Comparison of ENCODE assay signal across 14 cellular contexts in the genomic region with DNA sequence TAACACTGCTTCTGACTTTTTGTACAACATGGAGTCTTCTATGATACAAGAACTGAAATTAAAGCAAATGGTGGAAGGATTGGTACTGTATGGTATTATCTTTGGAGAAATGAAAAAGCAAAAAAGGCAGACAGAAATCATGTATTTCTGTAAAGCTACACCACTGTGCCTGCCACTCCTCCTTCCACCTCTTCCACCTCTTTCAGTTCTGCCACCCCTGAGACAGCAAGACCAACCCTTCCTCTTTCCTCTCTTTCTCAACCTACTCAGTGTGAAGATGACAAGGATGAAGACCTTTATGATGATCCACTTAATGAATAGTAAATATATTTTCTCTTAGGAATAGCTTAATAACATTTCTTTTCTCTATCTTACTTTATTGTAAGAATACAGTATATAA. TPM values are rescaled to one million over a fixed set of nuclear protein-coding genes. Genes with fewer than 3 reads are reported as not detected.
DNase-seq lines count a peak whose midpoint lies in the region; ATAC-seq, FAIRE-seq and TF ChIP-seq lines count a peak whose summit lies in the region.
"Had no signal": no experiment of that assay in that cellular context is flagged by ENCODE, and none has a peak within 500 bp of the region (broad histone marks: within the 10 kb centered on the region; RNA-seq: fewer than 3 reads in every experiment).

No MANE protein-coding gene starts in this region.

- H3K4me3 Mint-ChIP-seq in HFFc6: no peak overlapping the region
- H3K4me3 Mint-ChIP-seq: activated CD8-positive, alpha-beta T cell treated with anti-CD3 and anti-CD28 coated beads for 36 hours; natural killer cell had no signal

- peaks cover 51% of the 10 kb centered on the region for H3K4me1 Mint-ChIP-seq in HFFc6 (ENCODE audit: low read depth)

- H4K20me1 ChIP-seq in endothelial cell of umbilical vein (replicated peaks; ENCODE audit: control insufficient read depth, extremely low read depth, insufficient read depth, low read length): no peaks in the 10 kb centered on the region
- H4K20me1 ChIP-seq in smooth muscle cell (ENCODE audit: low read depth): no peaks in the 10 kb centered on the region

- no peaks in the 10 kb centered on the region for H3K9me3 Mint-ChIP-seq in HFFc6
- H3K9me3 Mint-ChIP-seq: natural killer cell had no signal

- H3K27me3 Mint-ChIP-seq in HFFc6 (ENCODE audit: insufficient read depth): no peaks in the 10 kb centered on the region; the same call in 1 of the 2 replicates
- H3K27me3 Mint-ChIP-seq: activated CD8-positive, alpha-beta T cell treated with anti-CD3 and anti-CD28 coated beads for 36 hours had no signal

- FAIRE-seq in endothelial cell of umbilical vein (lab: Jason Lieb, UNC): no peak

- H3K4me2 ChIP-seq in endothelial cell of umbilical vein (ENCODE audit: insufficient read depth, low read length) (no peak overlapping the region), smooth muscle cell (no peak overlapping the region)

- H3K9me3 ChIP-seq in SJSA1 (replicated peaks) (peaks cover 4% of the 10 kb centered on the region; the same call in 1 of the 2 replicates), endothelial cell of umbilical vein (replicated peaks; ENCODE audit: control insufficient read depth, insufficient read depth, low read length) (peaks cover 3% of the 10 kb centered on the region), smooth muscle cell (replicated peaks; ENCODE audit: low read depth) (no peaks in the 10 kb centered on the region), gastrocnemius medialis (no peaks in the 10 kb centered on the region)
- H3K9me3 ChIP-seq: thyroid gland had no signal

- in situ Hi-C loops in gastrocnemius medialis (cut with MboI; ENCODE audit: low sequenced_read_pairs in 4 of 4): no loop called here

- no TSS peak for BruUV-seq in endothelial cell of umbilical vein (replicated peaks; lab: Mats Ljungman, UMichigan)

- H3K4me3 ChIP-seq in SJSA1 (no peak overlapping the region), endothelial cell of umbilical vein (replicated peaks in 1 of 3; ENCODE audit: insufficient read depth in 1 of 3, low read depth in 1 of 3, low read length in 3 of 3) (no peak overlapping the region), smooth muscle cell (no peak overlapping the region), gastrocnemius medialis (no peak overlapping the region)
- H3K4me3 ChIP-seq: thyroid gland had no signal

- H3K27me3 ChIP-seq in SJSA1 (replicated peaks) (no peaks in the 10 kb centered on the region), endothelial cell of umbilical vein (ENCODE audit: control insufficient read depth in 2 of 2, insufficient read depth in 2 of 2, low read length in 2 of 2) (no peaks in the 10 kb centered on the region), smooth muscle cell (ENCODE audit: low read depth) (no peaks in the 10 kb centered on the region), gastrocnemius medialis (no peaks in the 10 kb centered on the region)
- H3K27me3 ChIP-seq: BE2C, thyroid gland had no signal

- TF ChIP-seq POLR2A in endothelial cell of umbilical vein (IDR thresholded peaks at IDR 0.05; ENCODE audit: low read depth, low read length): no peak
- no peak for TF ChIP-seq POLR2A in gastrocnemius medialis (IDR thresholded peaks at IDR 0.05)
- no peak for TF ChIP-seq POLR2A in erythroblast (IDR thresholded peaks at IDR 0.05; ENCODE audit: low read length)

- H3K27ac ChIP-seq in SJSA1 (peak overlapping the region; percentile 97), endothelial cell of umbilical vein (ENCODE audit: insufficient read depth, low read depth, low read length) (peak overlapping the region; percentile 98), smooth muscle cell (ENCODE audit: low read depth) (peak overlapping the region; percentile 94), gastrocnemius medialis (no peak overlapping the region)

- peaks cover 3% of the 10 kb centered on the region for H3F3A ChIP-seq in smooth muscle cell (ENCODE audit: low read depth)

- H3K9ac ChIP-seq in endothelial cell of umbilical vein (replicated peaks; ENCODE audit: extremely low read depth, insufficient read depth, low read length): no peak overlapping the region
- H3K9ac ChIP-seq in smooth muscle cell (ENCODE audit: low read depth): no peak overlapping the region

- no peak for ATAC-seq in gastrocnemius medialis
- no peak for ATAC-seq in HG03521 (IDR thresholded peaks at IDR 0.05; ENCODE audit: unreplicated experiment)
- ATAC-seq in GM21576 (IDR thresholded peaks at IDR 0.05; ENCODE audit: unreplicated experiment): no peak
- ATAC-seq: natural killer cell had no signal

- H3K4me1 ChIP-seq in SJSA1 (replicated peaks) (peaks cover 43% of the 10 kb centered on the region), endothelial cell of umbilical vein (ENCODE audit: control insufficient read depth, extremely low read depth, insufficient read depth, low read length) (peaks cover 35% of the 10 kb centered on the region), smooth muscle cell (ENCODE audit: low read depth) (peaks cover 14% of the 10 kb centered on the region), gastrocnemius medialis (no peaks in the 10 kb centered on the region)
- H3K4me1 ChIP-seq: BE2C had no signal

- no peak for DNase-seq in HFFc6
- no peak for DNase-seq in SJSA1 (ENCODE audit: low read depth in 1 of 2, low spot score in 2 of 2)
- DNase-seq in endothelial cell of umbilical vein (ENCODE audit: low read depth, low spot score): no peak
- DNase-seq in smooth muscle cell (lab: John Stamatoyannopoulos, UW; ENCODE audit: unreplicated experiment): no peak
- DNase-seq in gastrocnemius medialis: no peak
- DNase-seq in erythroblast (lab: John Stamatoyannopoulos, UW): no peak
- DNase-seq: activated CD8-positive, alpha-beta T cell treated with anti-CD3 and anti-CD28 coated beads for 36 hours; amniotic stem cell; BE2C; natural killer cell; NCI-H1092; thyroid gland had no signal

- no peak for TF ChIP-seq CTCF in HFFc6 (IDR thresholded peaks at IDR 0.05)
- no peak for TF ChIP-seq CTCF in endothelial cell of umbilical vein (IDR thresholded peaks at IDR 0.05; ENCODE audit: extremely low read depth in 1 of 2, insufficient read depth in 1 of 2, low read depth in 1 of 2, low read length in 2 of 2)
- no peak for TF ChIP-seq CTCF in smooth muscle cell (IDR thresholded peaks at IDR 0.05; ENCODE audit: borderline replicate concordance, insufficient read depth, poor library complexity, severe bottlenecking)
- no peak for TF ChIP-seq CTCF in gastrocnemius medialis (IDR thresholded peaks at IDR 0.05 in 4 of 5, conservative IDR thresholded peaks at IDR 0.05 in 1 of 5)

- H3K27ac Mint-ChIP-seq in HFFc6: peak overlapping the region; percentile 62
- H3K27ac Mint-ChIP-seq: activated CD8-positive, alpha-beta T cell treated with anti-CD3 and anti-CD28 coated beads for 36 hours; natural killer cell had no signal

- H3K36me3 ChIP-seq in SJSA1: no peaks in the 10 kb centered on the region
- H3K36me3 ChIP-seq in endothelial cell of umbilical vein (ENCODE audit: control insufficient read depth in 2 of 2, extremely low read depth in 1 of 2, insufficient read depth in 2 of 2, low read length in 2 of 2): no peaks in the 10 kb centered on the region
- no peaks in the 10 kb centered on the region for H3K36me3 ChIP-seq in smooth muscle cell (ENCODE audit: low read depth)
- H3K36me3 ChIP-seq in gastrocnemius medialis: no peaks in the 10 kb centered on the region
- H3K36me3 ChIP-seq: BE2C, thyroid gland had no signal

- CTCF ChIA-PET in endothelial cell of umbilical vein (lab: Charles Lee): interaction anchor here (1.6 to 1.9 kb wide), 2 partner anchors 47 to 57 kb away, joined by 8 to 10 read pairs; a partner anchor contains a TSS

- intact Hi-C loops in endothelial cell of umbilical vein (cut with micrococcal nuclease): loop anchor here (2.0 to 5.0 kb wide), 2 partner anchors 47 to 129 kb away; no protein-coding TSS in a partner anchor
- intact Hi-C loops in gastrocnemius medialis (cut with DNase I; ENCODE audit: low total_unique reads): no loop called here

- H3K79me2 ChIP-seq in endothelial cell of umbilical vein (ENCODE audit: control insufficient read depth, insufficient read depth, low read length) (no peaks in the 10 kb centered on the region), smooth muscle cell (ENCODE audit: low read depth) (no peaks in the 10 kb centered on the region)

- H3K36me3 Mint-ChIP-seq in HFFc6 (ENCODE audit: low read depth): peaks cover 6% of the 10 kb centered on the region
- H3K36me3 Mint-ChIP-seq: natural killer cell had no signal

- no peak overlapping the region for H2AFZ ChIP-seq in endothelial cell of umbilical vein (ENCODE audit: low read depth, low read length)
- no peak overlapping the region for H2AFZ ChIP-seq in smooth muscle cell (ENCODE audit: low read depth)

- POLR2A ChIA-PET in endothelial cell of umbilical vein (lab: Charles Lee): interaction anchor here (0.6 kb wide), 1 partner anchor 39 kb away, joined by 3 read pairs; no protein-coding TSS in a partner anchor

- dilution Hi-C loops in endothelial cell of umbilical vein (cut with MboI; ENCODE audit: extremely low pct_ligation_motif_present, low sequenced_read_pairs): no loop called here

- no peaks in the 10 kb centered on the region for H3K9me1 ChIP-seq in endothelial cell of umbilical vein (replicated peaks; ENCODE audit: control insufficient read depth, extremely low read depth, insufficient read depth, low read length)

TF ChIP-seq in endothelial cell of umbilical vein, 7 proteins besides CTCF, POLR2A, EP300 and RAD21 (continues in another document):
- TF ChIP-seq EZH2 (IDR thresholded peaks at IDR 0.05; ENCODE audit: borderline replicate concordance, low read depth, low read length, severe bottlenecking): no peak
- TF ChIP-seq JUN (IDR thresholded peaks at IDR 0.05; ENCODE audit: borderline replicate concordance, insufficient read depth, insufficient read length, low read depth): no peak
- no peak for TF ChIP-seq GATA2 (IDR thresholded peaks at IDR 0.05; ENCODE audit: insufficient read depth, insufficient read length, low read depth, low read length)
- TF ChIP-seq, protein P1, sequence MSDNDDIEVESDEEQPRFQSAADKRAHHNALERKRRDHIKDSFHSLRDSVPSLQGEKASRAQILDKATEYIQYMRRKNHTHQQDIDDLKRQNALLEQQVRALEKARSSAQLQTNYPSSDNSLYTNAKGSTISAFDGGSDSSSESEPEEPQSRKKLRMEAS (IDR thresholded peaks at IDR 0.05; ENCODE audit: insufficient read depth, insufficient read length): no peak

RNA-seq across cellular contexts. Expression of a gene that starts 57.0 kb away (rescaled TPM):
- not detected for total RNA-seq in HFFc6 (2021; fragmentation: NEBNext Ultra II Directional; extraction: Animal tissue kit (Norgen Biotek cat#: 25700))
- not detected in 2 replicates for total RNA-seq in SJSA1 (2014; rRNA removed; shearing (Covaris generic))
- total RNA-seq in endothelial cell of umbilical vein (7.2 and 8.2 TPM in 2 replicates), smooth muscle cell (7.8 and 10.0 TPM in 2 replicates), gastrocnemius medialis (under 1 TPM; 0.27 to 0.76 (median 0.36) TPM)
- polyA plus RNA-seq in endothelial cell of umbilical vein (6.9 and 8.1 TPM in 2 replicates), smooth muscle cell (9.3 and 12.4 TPM in 2 replicates)
- polyA plus RNA-seq in endothelial cell of umbilical vein (2011; cell fraction: cytosol; rRNA removed): 6.7 and 7.6 TPM in 2 replicates
- polyA plus RNA-seq in endothelial cell of umbilical vein (2011; cell fraction: nucleus; rRNA removed): 9.5 and 9.8 TPM in 2 replicates
- 4.0 and 6.1 TPM in 2 replicates for polyA plus RNA-seq in endothelial cell of umbilical vein (2012)
- 8.7 and 10.5 TPM in 2 replicates for polyA minus RNA-seq in endothelial cell of umbilical vein
- polyA minus RNA-seq in endothelial cell of umbilical vein (2011; cell fraction: cytosol; rRNA and poly(A)+ RNA removed): not detected
- 6.1 and 7.2 TPM in 2 replicates for polyA minus RNA-seq in endothelial cell of umbilical vein (2011; cell fraction: nucleus; rRNA and poly(A)+ RNA removed)

Comparison
In these comparisons a context has a peak if more than half of its experiments do, and no peak if none do; other contexts are left out.
1. H3K27ac ChIP-seq: peak in SJSA1 (single experiment), endothelial cell of umbilical vein (single experiment) and smooth muscle cell (single experiment); none in gastrocnemius medialis (0 of 4).